In genomic region chr9:120980951-120981350, GRCh38 we compare ENCODE assay signal across 14 cellular contexts. TPM values are rescaled to one million over a fixed set of nuclear protein-coding genes. Genes with fewer than 3 reads are reported as not detected.
DNase-seq lines count a peak whose midpoint lies in the region; TF ChIP-seq lines count a peak whose summit lies in the region.
"Had no signal": no experiment of that assay in that cellular context is flagged by ENCODE, and none has a peak within 500 bp of the region (broad histone marks: within the 10 kb centered on the region; RNA-seq: fewer than 3 reads in every experiment).

No MANE protein-coding gene starts in this region.

- no peaks in the 10 kb centered on the region for H4K20me1 ChIP-seq in Loucy (ENCODE audit: insufficient read depth, low read length, poor library complexity, severe bottlenecking)

- DNase-seq in SK-MEL-5 (ENCODE audit: low read depth, low spot score), result peak; percentile 14
- DNase-seq in mesenchymal stem cell, result no peak
- DNase-seq in LoVo (ENCODE audit: low spot score), result no peak
- DNase-seq in NK-92 (lab: John Stamatoyannopoulos, UW; ENCODE audit: unreplicated experiment), result no peak
- no peak for DNase-seq in glutamatergic neuron
- DNase-seq: DMS79, GDM1, NCI-H1048, NCI-H2081 treated with DMSO at 0.1 percent for 48 hours had no signal

- no peak overlapping the region for H4K8ac ChIP-seq in mesenchymal stem cell (ENCODE audit: low read length)

- no peaks in the 10 kb centered on the region for H3K36me3 Mint-ChIP-seq in glutamatergic neuron (ENCODE audit: unreplicated experiment)
- H3K36me3 Mint-ChIP-seq: CD4-positive, alpha-beta memory T cell had no signal

- H4K91ac ChIP-seq in mesenchymal stem cell (ENCODE audit: low read length), result no peak overlapping the region

- H3K27me3 ChIP-seq in Loucy (ENCODE audit: insufficient read depth, low read length, poor library complexity, severe bottlenecking) (no peaks in the 10 kb centered on the region), mesenchymal stem cell (ENCODE audit: control insufficient read depth in 1 of 2, insufficient read depth in 1 of 2, low read length in 2 of 2) (no peaks in the 10 kb centered on the region)

- no peak overlapping the region for H2BK120ac ChIP-seq in mesenchymal stem cell (ENCODE audit: low read depth, low read length)

- H3K4me1 Mint-ChIP-seq in glutamatergic neuron (ENCODE audit: low read depth, unreplicated experiment), result no peaks in the 10 kb centered on the region

- H2BK12ac ChIP-seq in mesenchymal stem cell (ENCODE audit: low read length in 2 of 2), result peak overlapping the region in 1 of 2 experiments; percentile 77

- no peak overlapping the region for H3K9ac ChIP-seq in Loucy (ENCODE audit: low read depth, low read length, poor library complexity, severe bottlenecking)
- no peak overlapping the region for H3K9ac ChIP-seq in mesenchymal stem cell (ENCODE audit: low read length)

- H2BK15ac ChIP-seq in mesenchymal stem cell (ENCODE audit: low read depth, poor library complexity, severe bottlenecking), result no peak overlapping the region

- no peaks in the 10 kb centered on the region for H3K79me1 ChIP-seq in mesenchymal stem cell (replicated peaks; ENCODE audit: low read length, poor library complexity, severe bottlenecking)

- peaks cover 2% of the 10 kb centered on the region for H3K27me3 Mint-ChIP-seq in glutamatergic neuron (ENCODE audit: unreplicated experiment)
- H3K27me3 Mint-ChIP-seq: B cell had no signal

- H3K9me3 Mint-ChIP-seq in glutamatergic neuron (ENCODE audit: unreplicated experiment), result no peaks in the 10 kb centered on the region
- H3K9me3 Mint-ChIP-seq: CD4-positive, alpha-beta memory T cell had no signal

- H3K4me3 Mint-ChIP-seq in glutamatergic neuron (ENCODE audit: unreplicated experiment), result no peak overlapping the region
- H3K4me3 Mint-ChIP-seq: B cell; CD4-positive, alpha-beta memory T cell had no signal

- H2BK5ac ChIP-seq in mesenchymal stem cell (ENCODE audit: low read depth, low read length, poor library complexity, severe bottlenecking), result no peak overlapping the region

- H3K27ac ChIP-seq in mesenchymal stem cell (ENCODE audit: low read length, poor library complexity, severe bottlenecking), result no peak overlapping the region
- H3K27ac ChIP-seq: SK-N-MC had no signal

- WGBS in mesenchymal stem cell, result 87% methylated on average over 2 of the region's 3 CpGs

- H3K9me3 ChIP-seq in Loucy (ENCODE audit: insufficient read depth, low read depth, low read length), result no peaks in the 10 kb centered on the region
- no peaks in the 10 kb centered on the region for H3K9me3 ChIP-seq in mesenchymal stem cell (ENCODE audit: control insufficient read depth, low read length)

- no peaks in the 10 kb centered on the region for H3K79me2 ChIP-seq in Loucy (ENCODE audit: insufficient read depth, low read length)

- no peak overlapping the region for H3K18ac ChIP-seq in mesenchymal stem cell (ENCODE audit: low read depth in 1 of 2, low read length in 2 of 2)

- in situ Hi-C loops in SK-MEL-5 (cut with HindIII; ENCODE audit: low pct_unique_long_range_greater_than_20kb, low sequenced_read_pairs), result no loop called here

- H3K4ac ChIP-seq in mesenchymal stem cell (ENCODE audit: low read depth in 1 of 2, low read length in 2 of 2), result no peak overlapping the region

- H3K23ac ChIP-seq in mesenchymal stem cell (ENCODE audit: low read length in 2 of 2), result no peak overlapping the region

- 0 out of 2 replicates have a peak overlapping the region, but pooled peaks have one; percentile 32 for H2AFZ ChIP-seq in Loucy (ENCODE audit: low read length)
- H2AFZ ChIP-seq in mesenchymal stem cell (ENCODE audit: low read depth, low read length), result peak overlapping the region; percentile 51

- no peak overlapping the region for H3K4me2 ChIP-seq in Loucy (ENCODE audit: low read depth, low read length, poor library complexity, severe bottlenecking)
- no peak overlapping the region for H3K4me2 ChIP-seq in mesenchymal stem cell (ENCODE audit: low read length, poor library complexity, severe bottlenecking)

- H3K36me3 ChIP-seq in Loucy (ENCODE audit: insufficient read depth, low read length), result no peaks in the 10 kb centered on the region
- H3K36me3 ChIP-seq in mesenchymal stem cell (ENCODE audit: control insufficient read depth in 1 of 2, insufficient read depth in 2 of 2, low read depth in 1 of 2, low read length in 2 of 2), result peaks cover 0 to 3% of the 10 kb centered on the region in 2 experiments

- H3K4me1 ChIP-seq in Loucy (ENCODE audit: insufficient read depth, low read length, poor library complexity, severe bottlenecking) (peaks cover 15% of the 10 kb centered on the region), mesenchymal stem cell (ENCODE audit: control insufficient read depth, insufficient read depth, low read depth, low read length) (no peaks in the 10 kb centered on the region)

- H3K14ac ChIP-seq in mesenchymal stem cell (ENCODE audit: low read length in 2 of 2), result no peak overlapping the region

- no peak overlapping the region for H2AK5ac ChIP-seq in mesenchymal stem cell (ENCODE audit: low read length, severe bottlenecking)

- H3F3A ChIP-seq in Loucy (ENCODE audit: low read depth), result no peaks in the 10 kb centered on the region

- H3K27ac Mint-ChIP-seq in glutamatergic neuron (ENCODE audit: unreplicated experiment), result no peak overlapping the region
- H3K27ac Mint-ChIP-seq: B cell; CD4-positive, alpha-beta memory T cell had no signal

- H3K9me2 ChIP-seq in Loucy (replicated peaks; ENCODE audit: low read depth, low read length), result no peaks in the 10 kb centered on the region

- H3K4me3 ChIP-seq in Loucy (ENCODE audit: low read length, poor library complexity, severe bottlenecking), result no peak overlapping the region
- H3K4me3 ChIP-seq in mesenchymal stem cell (ENCODE audit: insufficient read depth in 1 of 2, low read depth in 1 of 2, low read length in 2 of 2), result no peak overlapping the region
- H3K4me3 ChIP-seq: SK-N-MC had no signal

- TF ChIP-seq CTCF in GM12873 (IDR thresholded peaks at IDR 0.05; ENCODE audit: insufficient read depth, low read depth, low read length, missing control alignments) (peak; percentile 7), Loucy (conservative IDR thresholded peaks at IDR 0.05; ENCODE audit: low read length) (no peak), glutamatergic neuron (IDR thresholded peaks at IDR 0.05; ENCODE audit: partially characterized antibody, unreplicated experiment) (no peak)

RNA-seq across cellular contexts. Expression of gene TRAF1, which starts 54.4 kb away (rescaled TPM):
- total RNA-seq in SK-MEL-5 (2014; rRNA removed; shearing (Covaris generic)), result 0.32 and 0.51 TPM in 2 replicates
- polyA plus RNA-seq in SK-MEL-5 (2015; cell fraction: cytosol; rRNA removed), result 0.80 and 0.83 TPM in 2 replicates
- polyA plus RNA-seq in SK-MEL-5 (2015; cell fraction: nucleus; rRNA removed), result 1.3 and 2.4 TPM in 2 replicates
- 0.65 TPM for polyA plus RNA-seq in mesenchymal stem cell (2013, experiment 1 of 2)
- polyA plus RNA-seq in mesenchymal stem cell (2013, experiment 2 of 2), result 0.68 TPM
- 1.6 TPM for total RNA-seq in glutamatergic neuron (ENCODE audit: unreplicated experiment)
